ENCODE assay signal across 8 cellular contexts in the genomic region with DNA sequence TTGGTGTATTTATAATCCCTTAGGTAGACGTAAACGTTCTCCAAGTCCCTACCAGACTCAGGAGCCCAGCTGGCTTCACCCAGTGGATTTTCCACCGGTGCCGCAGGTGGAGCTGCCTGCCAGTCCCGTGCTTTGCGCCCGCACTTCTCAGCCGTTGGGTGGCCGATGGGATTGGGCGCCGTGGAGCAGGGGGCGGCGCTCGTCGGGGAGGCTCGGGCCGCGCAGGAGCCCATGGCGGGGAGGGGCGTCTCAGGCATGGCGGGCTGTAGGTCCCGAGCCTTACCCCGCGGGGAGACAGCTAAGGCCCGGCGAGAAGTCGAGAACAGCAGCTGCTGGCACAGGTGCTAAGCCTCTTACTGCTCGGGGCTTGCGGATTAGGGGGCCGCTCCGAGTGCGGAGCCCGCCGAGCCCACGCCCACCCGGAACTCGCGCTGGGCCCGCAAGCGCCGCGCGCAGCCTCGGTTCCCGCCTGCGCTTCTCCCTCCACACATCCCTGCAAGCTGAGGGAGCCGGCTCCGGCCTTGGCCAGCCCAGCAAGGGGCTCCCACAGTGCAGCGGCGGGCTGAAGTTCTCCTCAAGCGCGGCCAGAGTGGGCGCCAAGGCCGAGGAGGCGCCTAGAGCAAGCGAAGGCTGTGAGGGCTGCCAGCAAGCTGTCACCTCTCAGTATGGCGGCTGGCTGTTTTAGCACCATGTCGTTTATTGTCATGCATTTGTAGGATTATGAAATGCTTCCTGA. TPM values are rescaled to one million over a fixed set of nuclear protein-coding genes. Genes with fewer than 3 reads are reported as not detected.
A peak's percentile ranks its signal among the peaks of the same experiment; 100 is the strongest.
DNase-seq lines count a peak whose midpoint lies in the region; ATAC-seq and TF ChIP-seq lines count a peak whose summit lies in the region.

No MANE protein-coding gene starts in this region.

- no peak for TF ChIP-seq POLR2A in testis (IDR thresholded peaks at IDR 0.05)

- H3K4me1 ChIP-seq in RWPE2 (ENCODE audit: insufficient read depth, poor library complexity, severe bottlenecking) (peaks cover 7% of the 10 kb centered on the region), testis (peaks cover 3% of the 10 kb centered on the region)

- H3K27me3 ChIP-seq in RWPE2 (ENCODE audit: insufficient read depth, poor library complexity, severe bottlenecking) (no peaks in the 10 kb centered on the region), testis (no peaks in the 10 kb centered on the region)

- peak overlapping the region; percentile 69 for H3K27ac ChIP-seq in RWPE2 (ENCODE audit: poor library complexity, severe bottlenecking)
- H3K27ac ChIP-seq in testis, result peak overlapping the region; percentile 89 to 92

- H3K36me3 ChIP-seq in RWPE2 (ENCODE audit: low read depth), result no peaks in the 10 kb centered on the region
- no peaks in the 10 kb centered on the region for H3K36me3 ChIP-seq in testis (ENCODE audit: low read depth, missing control alignments)

- intact Hi-C loops in testis (cut with DNase I; ENCODE audit: low total_unique reads), result no loop called here

- 0 to 4% methylated on average over 13 to 45 of the region's 58 CpGs for WGBS in testis, 2 donors

- no peaks in the 10 kb centered on the region for H3K9me3 ChIP-seq in RWPE2 (ENCODE audit: severe bottlenecking)
- H3K9me3 ChIP-seq in testis, result no peaks in the 10 kb centered on the region

- no peak for TF ChIP-seq CTCF in RWPE2 (IDR thresholded peaks at IDR 0.05; ENCODE audit: poor library complexity, severe bottlenecking)
- no peak for TF ChIP-seq CTCF in testis (IDR thresholded peaks at IDR 0.05)

- H3K4me3 ChIP-seq in RWPE2 (ENCODE audit: severe bottlenecking), result peak overlapping the region; percentile 68
- peak overlapping the region; percentile 55 to 83 for H3K4me3 ChIP-seq in testis

- ATAC-seq in RWPE2 (ENCODE audit: low read depth), result peak; percentile 69

- peak; percentile 33 for DNase-seq in NCI-H1694 treated with DMSO at 0.1 percent for 48 hours (lab: John Stamatoyannopoulos, UW)
- no peak for DNase-seq in NCI-H1694 (lab: John Stamatoyannopoulos, UW)
- DNase-seq in HUDEP-2 (lab: John Stamatoyannopoulos, UW; ENCODE audit: unreplicated experiment in 76 of 76), result peak in 72 of 76 experiments; percentile 33 to 94 (median 76)
- peak; percentile 77 for DNase-seq in RWPE2 (ENCODE audit: low spot score)
- peak; percentile 62 for DNase-seq in activated gamma-delta T cell (lab: John Stamatoyannopoulos, UW)
- DNase-seq in germinal center (ENCODE audit: low spot score), result peak; percentile 41
- DNase-seq in occipital lobe (lab: John Stamatoyannopoulos, UW), result peak; percentile 62
- DNase-seq in testis, result peak; percentile 81

RNA-seq across cellular contexts. Expression of a gene that starts 57.3 kb away (rescaled TPM):
- total RNA-seq in occipital lobe, result 65.2 TPM
- 10 to 100 TPM; 61.4 to 81.2 TPM for total RNA-seq in testis
- polyA plus RNA-seq in testis (ENCODE audit: insufficient read depth, low read depth, low replicate concordance), result 29.8 TPM
